8 cellular contexts compared by ENCODE assay signal in genomic region chr3:100335137-100335833, GRCh38. TPM values are rescaled to one million over a fixed set of nuclear protein-coding genes. Genes with fewer than 3 reads are reported as not detected.
DNase-seq lines count a peak whose midpoint lies in the region; ATAC-seq and TF ChIP-seq lines count a peak whose summit lies in the region.

No MANE protein-coding gene starts in this region.

- no peak for TF ChIP-seq POLR2A in Peyer's patch (IDR thresholded peaks at IDR 0.05)

- TF ChIP-seq CTCF in Peyer's patch (IDR thresholded peaks at IDR 0.05) (no peak), brain microvascular endothelial cell (IDR thresholded peaks at IDR 0.05; ENCODE audit: low read depth, low read length, missing control alignments) (no peak), kidney epithelial cell (IDR thresholded peaks at IDR 0.05; ENCODE audit: insufficient read depth, low read length, poor library complexity, severe bottlenecking) (no peak)

- in situ Hi-C loops in brain microvascular endothelial cell (cut with HindIII; ENCODE audit: low pct_ligation_motif_present, low sequenced_read_pairs) = no loop called here

- H3K4me3 ChIP-seq in Peyer's patch (peak overlapping the region; percentile 68 to 86 (median 77)), brain microvascular endothelial cell (ENCODE audit: low read depth, low read length) (peak overlapping the region; percentile 70), kidney epithelial cell (ENCODE audit: low read depth, low read length) (peak overlapping the region; percentile 74)

- ATAC-seq in GM18511 (IDR thresholded peaks at IDR 0.05; ENCODE audit: unreplicated experiment) (peak; percentile 60), HG03135 (IDR thresholded peaks at IDR 0.05; ENCODE audit: unreplicated experiment) (peak; percentile 44)

- H3K27ac ChIP-seq in Peyer's patch (peak overlapping the region; percentile 72 to 86 (median 82)), brain microvascular endothelial cell (peak overlapping the region; percentile 50)

- H3K36me3 ChIP-seq in Peyer's patch = peaks cover 0 to 12% (median 0%) of the 10 kb centered on the region in 3 donors
- H3K36me3 ChIP-seq in brain microvascular endothelial cell (replicated peaks) = peaks cover 11% of the 10 kb centered on the region
- H3K36me3 ChIP-seq in kidney epithelial cell (ENCODE audit: control insufficient read depth, insufficient read depth, low read length) = no peaks in the 10 kb centered on the region

- DNase-seq in Ammon's horn (ENCODE audit: low spot score) (peak; percentile 27), Peyer's patch (peak; percentile 35 to 55 (median 51)), brain microvascular endothelial cell (no peak), kidney epithelial cell (ENCODE audit: low read depth) (no peak)
- DNase-seq in stimulated activated CD4-positive, alpha-beta T cell treated with anti-CD3 and anti-CD28 coated beads, Interleukin-4, amount 100 ng/mL, for 24 hours = peak; percentile 47
- DNase-seq in effector CD8-positive, alpha-beta T cell (lab: John Stamatoyannopoulos, UW) = no peak

- peaks cover 0 to 9% (median 0%) of the 10 kb centered on the region in 4 donors for H3K4me1 ChIP-seq in Peyer's patch

- no peaks in the 10 kb centered on the region for H3K27me3 ChIP-seq in Peyer's patch
- no peaks in the 10 kb centered on the region for H3K27me3 ChIP-seq in brain microvascular endothelial cell (replicated peaks)
- no peaks in the 10 kb centered on the region for H3K27me3 ChIP-seq in kidney epithelial cell (ENCODE audit: control insufficient read depth, insufficient read depth, low read length)

- H3K9me3 ChIP-seq in Peyer's patch = no peaks in the 10 kb centered on the region

RNA-seq across cellular contexts. Expression of gene NIT2, which starts 0.7 kb away (rescaled TPM):
- 10 to 100 TPM; 14.0 to 28.3 (median 17.2) TPM for total RNA-seq in Peyer's patch
- 22.7 and 31.0 TPM in 2 replicates for total RNA-seq in kidney epithelial cell

Comparison
In these comparisons a context has a peak if more than half of its experiments do, and no peak if none do; other contexts are left out.
1. DNase-seq: peak in Ammon's horn (single experiment), Peyer's patch (3 of 3) and stimulated activated CD4-positive, alpha-beta T cell treated with anti-CD3 and anti-CD28 coated beads, Interleukin-4, amount 100 ng/mL, for 24 hours (single experiment); none in brain microvascular endothelial cell (single experiment), kidney epithelial cell (single experiment) and effector CD8-positive, alpha-beta T cell (single experiment).
2. Peak in every context shown above with its lines, with median percentiles within 50 percentile points of each other: H3K4me3 ChIP-seq.